Comparison of ENCODE assay signal across 1 cellular context in the genomic region with DNA sequence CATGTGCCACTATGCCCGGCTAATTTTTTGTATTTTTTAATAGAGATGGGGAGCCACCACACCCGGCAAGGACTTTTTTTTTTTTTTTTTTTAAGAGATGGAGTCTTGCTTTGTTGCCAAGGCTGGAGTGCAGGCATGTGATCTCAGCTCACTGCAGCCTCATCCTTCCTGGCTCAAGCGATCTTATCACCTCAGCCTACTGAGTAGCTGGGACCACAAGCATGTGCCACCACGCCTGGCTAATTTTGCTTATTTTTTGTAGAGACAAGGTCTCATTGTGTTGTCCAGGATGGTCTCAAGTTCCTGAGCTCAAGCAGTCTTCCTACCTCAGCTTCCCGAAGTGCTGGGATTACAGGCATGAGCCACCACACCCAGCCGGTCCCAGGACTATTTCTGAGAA.
TF ChIP-seq lines count a peak whose summit lies in the region.

No MANE protein-coding gene starts in this region.

TF ChIP-seq in K562, 482 proteins besides CTCF, POLR2A, EP300 and RAD21 (continues in another document):
- TF ChIP-seq MYNN (IDR thresholded peaks at IDR 0.05) (no peak), MYNN (CRISPR knock-in tag; IDR thresholded peaks at IDR 0.05) (no peak), CREB1 (IDR thresholded peaks at IDR 0.05) (no peak), CREB1 (CRISPR knock-in tag; IDR thresholded peaks at IDR 0.05) (peak; percentile 53; the same call in 1 of the 2 replicates), NCOA2 (IDR thresholded peaks at IDR 0.05; ENCODE audit: partially characterized antibody in 2 of 2) (no peak), MTF1 (CRISPR knock-in tag; IDR thresholded peaks at IDR 0.05; ENCODE audit: borderline replicate concordance) (no peak), ARID1B (IDR thresholded peaks at IDR 0.05) (peak; percentile 63), NFE2 (IDR thresholded peaks at IDR 0.05; ENCODE audit: low read depth) (peak; percentile 54), JUND (IDR thresholded peaks at IDR 0.05; ENCODE audit: borderline replicate concordance, low read depth, low read length) (peak; percentile 26; the same call in 1 of the 2 replicates), JUND (tag; IDR thresholded peaks at IDR 0.05; ENCODE audit: borderline replicate concordance, low read depth, low read length) (no peak), ZNF184 (CRISPR knock-in tag; IDR thresholded peaks at IDR 0.05) (no peak), ZNF431 (CRISPR knock-in tag; IDR thresholded peaks at IDR 0.05) (peak; percentile 26; the same call in 1 of the 2 replicates), ZNF175 (CRISPR knock-in tag; IDR thresholded peaks at IDR 0.05; ENCODE audit: low read depth) (0 out of 2 replicates have a peak, but pooled peaks have one; percentile 43), SNIP1 (IDR thresholded peaks at IDR 0.05; ENCODE audit: low read depth) (peak; percentile 70; the same call in 1 of the 2 replicates), ILF3 (IDR thresholded peaks at IDR 0.05; ENCODE audit: borderline replicate concordance) (no peak), TEAD2 (tag; IDR thresholded peaks at IDR 0.05) (no peak), EP400 (IDR thresholded peaks at IDR 0.05) (0 out of 2 replicates have a peak, but pooled peaks have one; percentile 19), TGIF2 (CRISPR knock-in tag; IDR thresholded peaks at IDR 0.05) (0 out of 2 replicates have a peak, but pooled peaks have one; percentile 41), SMARCE1 (IDR thresholded peaks at IDR 0.05) (peak; percentile 61; the same call in 1 of the 2 replicates), ZNF12 (CRISPR knock-in tag; IDR thresholded peaks at IDR 0.05) (0 out of 2 replicates have a peak, but pooled peaks have one; percentile 53), MECOM (CRISPR knock-in tag; IDR thresholded peaks at IDR 0.05) (no peak), MYC (IDR thresholded peaks at IDR 0.05; ENCODE audit: low read depth, low read length) (peak; percentile 79), MYC (CRISPR knock-in tag; IDR thresholded peaks at IDR 0.05; ENCODE audit: borderline replicate concordance, low read depth) (no peak), RCOR1 (IDR thresholded peaks at IDR 0.05; ENCODE audit: borderline replicate concordance in 1 of 2, low read depth in 2 of 2, low read length in 2 of 2) (peak in 1 of 2 experiments; percentile 79; a peak in 1 of 4 replicates), NR1H2 (CRISPR knock-in tag; IDR thresholded peaks at IDR 0.05) (no peak), SMAD1 (IDR thresholded peaks at IDR 0.05; ENCODE audit: low read depth, low read length, partially characterized antibody) (no peak), GATA2 (CRISPR knock-in tag; IDR thresholded peaks at IDR 0.05) (peak; percentile 75), MAFG (tag; conservative IDR thresholded peaks at IDR 0.05) (0 out of 2 replicates have a peak, but pooled peaks have one; percentile 12), FOXP1 (CRISPR knock-in tag; IDR thresholded peaks at IDR 0.05) (peak; percentile 48; the same call in 1 of the 2 replicates), GABPB1 (CRISPR knock-in tag; IDR thresholded peaks at IDR 0.05) (peak; percentile 39; the same call in 1 of the 2 replicates), RFX1 (IDR thresholded peaks at IDR 0.05) (0 out of 2 replicates have a peak, but pooled peaks have one; percentile 11), SMARCA4 (IDR thresholded peaks at IDR 0.05) (peak; percentile 50; the same call in 1 of the 2 replicates), FOXJ2 (tag; IDR thresholded peaks at IDR 0.05) (0 out of 2 replicates have a peak, but pooled peaks have one; percentile 37)
- TF ChIP-seq, protein P1, sequence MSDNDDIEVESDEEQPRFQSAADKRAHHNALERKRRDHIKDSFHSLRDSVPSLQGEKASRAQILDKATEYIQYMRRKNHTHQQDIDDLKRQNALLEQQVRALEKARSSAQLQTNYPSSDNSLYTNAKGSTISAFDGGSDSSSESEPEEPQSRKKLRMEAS (CRISPR knock-in tag; IDR thresholded peaks at IDR 0.05) = peak; percentile 95
- TF ChIP-seq, protein P2, sequence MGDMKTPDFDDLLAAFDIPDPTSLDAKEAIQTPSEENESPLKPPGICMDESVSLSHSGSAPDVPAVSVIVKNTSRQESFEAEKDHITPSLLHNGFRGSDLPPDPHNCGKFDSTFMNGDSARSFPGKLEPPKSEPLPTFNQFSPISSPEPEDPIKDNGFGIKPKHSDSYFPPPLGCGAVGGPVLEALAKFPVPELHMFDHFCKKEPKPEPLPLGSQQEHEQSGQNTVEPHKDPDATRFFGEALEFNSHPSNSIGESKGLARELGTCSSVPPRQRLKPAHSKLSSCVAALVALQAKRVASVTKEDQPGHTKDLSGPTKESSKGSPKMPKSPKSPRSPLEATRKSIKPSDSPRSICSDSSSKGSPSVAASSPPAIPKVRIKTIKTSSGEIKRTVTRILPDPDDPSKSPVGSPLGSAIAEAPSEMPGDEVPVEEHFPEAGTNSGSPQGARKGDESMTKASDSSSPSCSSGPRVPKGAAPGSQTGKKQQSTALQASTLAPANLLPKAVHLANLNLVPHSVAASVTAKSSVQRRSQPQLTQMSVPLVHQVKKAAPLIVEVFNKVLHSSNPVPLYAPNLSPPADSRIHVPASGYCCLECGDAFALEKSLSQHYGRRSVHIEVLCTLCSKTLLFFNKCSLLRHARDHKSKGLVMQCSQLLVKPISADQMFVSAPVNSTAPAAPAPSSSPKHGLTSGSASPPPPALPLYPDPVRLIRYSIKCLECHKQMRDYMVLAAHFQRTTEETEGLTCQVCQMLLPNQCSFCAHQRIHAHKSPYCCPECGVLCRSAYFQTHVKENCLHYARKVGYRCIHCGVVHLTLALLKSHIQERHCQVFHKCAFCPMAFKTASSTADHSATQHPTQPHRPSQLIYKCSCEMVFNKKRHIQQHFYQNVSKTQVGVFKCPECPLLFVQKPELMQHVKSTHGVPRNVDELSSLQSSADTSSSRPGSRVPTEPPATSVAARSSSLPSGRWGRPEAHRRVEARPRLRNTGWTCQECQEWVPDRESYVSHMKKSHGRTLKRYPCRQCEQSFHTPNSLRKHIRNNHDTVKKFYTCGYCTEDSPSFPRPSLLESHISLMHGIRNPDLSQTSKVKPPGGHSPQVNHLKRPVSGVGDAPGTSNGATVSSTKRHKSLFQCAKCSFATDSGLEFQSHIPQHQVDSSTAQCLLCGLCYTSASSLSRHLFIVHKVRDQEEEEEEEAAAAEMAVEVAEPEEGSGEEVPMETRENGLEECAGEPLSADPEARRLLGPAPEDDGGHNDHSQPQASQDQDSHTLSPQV (IDR thresholded peaks at IDR 0.05) = peak; percentile 38; the same call in 1 of the 2 replicates
- TF ChIP-seq, protein P3, sequence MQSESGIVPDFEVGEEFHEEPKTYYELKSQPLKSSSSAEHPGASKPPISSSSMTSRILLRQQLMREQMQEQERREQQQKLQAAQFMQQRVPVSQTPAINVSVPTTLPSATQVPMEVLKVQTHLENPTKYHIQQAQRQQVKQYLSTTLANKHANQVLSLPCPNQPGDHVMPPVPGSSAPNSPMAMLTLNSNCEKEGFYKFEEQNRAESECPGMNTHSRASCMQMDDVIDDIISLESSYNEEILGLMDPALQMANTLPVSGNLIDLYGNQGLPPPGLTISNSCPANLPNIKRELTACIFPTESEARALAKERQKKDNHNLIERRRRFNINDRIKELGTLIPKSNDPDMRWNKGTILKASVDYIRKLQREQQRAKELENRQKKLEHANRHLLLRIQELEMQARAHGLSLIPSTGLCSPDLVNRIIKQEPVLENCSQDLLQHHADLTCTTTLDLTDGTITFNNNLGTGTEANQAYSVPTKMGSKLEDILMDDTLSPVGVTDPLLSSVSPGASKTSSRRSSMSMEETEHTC (IDR thresholded peaks at IDR 0.05) = peak; percentile 74
- TF ChIP-seq, protein P4, sequence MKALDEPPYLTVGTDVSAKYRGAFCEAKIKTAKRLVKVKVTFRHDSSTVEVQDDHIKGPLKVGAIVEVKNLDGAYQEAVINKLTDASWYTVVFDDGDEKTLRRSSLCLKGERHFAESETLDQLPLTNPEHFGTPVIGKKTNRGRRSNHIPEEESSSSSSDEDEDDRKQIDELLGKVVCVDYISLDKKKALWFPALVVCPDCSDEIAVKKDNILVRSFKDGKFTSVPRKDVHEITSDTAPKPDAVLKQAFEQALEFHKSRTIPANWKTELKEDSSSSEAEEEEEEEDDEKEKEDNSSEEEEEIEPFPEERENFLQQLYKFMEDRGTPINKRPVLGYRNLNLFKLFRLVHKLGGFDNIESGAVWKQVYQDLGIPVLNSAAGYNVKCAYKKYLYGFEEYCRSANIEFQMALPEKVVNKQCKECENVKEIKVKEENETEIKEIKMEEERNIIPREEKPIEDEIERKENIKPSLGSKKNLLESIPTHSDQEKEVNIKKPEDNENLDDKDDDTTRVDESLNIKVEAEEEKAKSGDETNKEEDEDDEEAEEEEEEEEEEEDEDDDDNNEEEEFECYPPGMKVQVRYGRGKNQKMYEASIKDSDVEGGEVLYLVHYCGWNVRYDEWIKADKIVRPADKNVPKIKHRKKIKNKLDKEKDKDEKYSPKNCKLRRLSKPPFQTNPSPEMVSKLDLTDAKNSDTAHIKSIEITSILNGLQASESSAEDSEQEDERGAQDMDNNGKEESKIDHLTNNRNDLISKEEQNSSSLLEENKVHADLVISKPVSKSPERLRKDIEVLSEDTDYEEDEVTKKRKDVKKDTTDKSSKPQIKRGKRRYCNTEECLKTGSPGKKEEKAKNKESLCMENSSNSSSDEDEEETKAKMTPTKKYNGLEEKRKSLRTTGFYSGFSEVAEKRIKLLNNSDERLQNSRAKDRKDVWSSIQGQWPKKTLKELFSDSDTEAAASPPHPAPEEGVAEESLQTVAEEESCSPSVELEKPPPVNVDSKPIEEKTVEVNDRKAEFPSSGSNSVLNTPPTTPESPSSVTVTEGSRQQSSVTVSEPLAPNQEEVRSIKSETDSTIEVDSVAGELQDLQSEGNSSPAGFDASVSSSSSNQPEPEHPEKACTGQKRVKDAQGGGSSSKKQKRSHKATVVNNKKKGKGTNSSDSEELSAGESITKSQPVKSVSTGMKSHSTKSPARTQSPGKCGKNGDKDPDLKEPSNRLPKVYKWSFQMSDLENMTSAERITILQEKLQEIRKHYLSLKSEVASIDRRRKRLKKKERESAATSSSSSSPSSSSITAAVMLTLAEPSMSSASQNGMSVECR (CRISPR knock-in tag; IDR thresholded peaks at IDR 0.05) = no peak
- TF ChIP-seq, protein P5, sequence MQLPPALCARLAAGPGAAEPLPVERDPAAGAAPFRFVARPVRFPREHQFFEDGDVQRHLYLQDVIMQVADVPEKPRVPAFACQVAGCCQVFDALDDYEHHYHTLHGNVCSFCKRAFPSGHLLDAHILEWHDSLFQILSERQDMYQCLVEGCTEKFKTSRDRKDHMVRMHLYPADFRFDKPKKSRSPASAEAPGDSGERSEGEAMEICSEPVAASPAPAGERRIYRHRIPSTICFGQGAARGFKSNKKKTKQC (CRISPR knock-in tag; IDR thresholded peaks at IDR 0.05) = peak; percentile 77; the same call in 1 of the 2 replicates
- TF ChIP-seq, protein P6, sequence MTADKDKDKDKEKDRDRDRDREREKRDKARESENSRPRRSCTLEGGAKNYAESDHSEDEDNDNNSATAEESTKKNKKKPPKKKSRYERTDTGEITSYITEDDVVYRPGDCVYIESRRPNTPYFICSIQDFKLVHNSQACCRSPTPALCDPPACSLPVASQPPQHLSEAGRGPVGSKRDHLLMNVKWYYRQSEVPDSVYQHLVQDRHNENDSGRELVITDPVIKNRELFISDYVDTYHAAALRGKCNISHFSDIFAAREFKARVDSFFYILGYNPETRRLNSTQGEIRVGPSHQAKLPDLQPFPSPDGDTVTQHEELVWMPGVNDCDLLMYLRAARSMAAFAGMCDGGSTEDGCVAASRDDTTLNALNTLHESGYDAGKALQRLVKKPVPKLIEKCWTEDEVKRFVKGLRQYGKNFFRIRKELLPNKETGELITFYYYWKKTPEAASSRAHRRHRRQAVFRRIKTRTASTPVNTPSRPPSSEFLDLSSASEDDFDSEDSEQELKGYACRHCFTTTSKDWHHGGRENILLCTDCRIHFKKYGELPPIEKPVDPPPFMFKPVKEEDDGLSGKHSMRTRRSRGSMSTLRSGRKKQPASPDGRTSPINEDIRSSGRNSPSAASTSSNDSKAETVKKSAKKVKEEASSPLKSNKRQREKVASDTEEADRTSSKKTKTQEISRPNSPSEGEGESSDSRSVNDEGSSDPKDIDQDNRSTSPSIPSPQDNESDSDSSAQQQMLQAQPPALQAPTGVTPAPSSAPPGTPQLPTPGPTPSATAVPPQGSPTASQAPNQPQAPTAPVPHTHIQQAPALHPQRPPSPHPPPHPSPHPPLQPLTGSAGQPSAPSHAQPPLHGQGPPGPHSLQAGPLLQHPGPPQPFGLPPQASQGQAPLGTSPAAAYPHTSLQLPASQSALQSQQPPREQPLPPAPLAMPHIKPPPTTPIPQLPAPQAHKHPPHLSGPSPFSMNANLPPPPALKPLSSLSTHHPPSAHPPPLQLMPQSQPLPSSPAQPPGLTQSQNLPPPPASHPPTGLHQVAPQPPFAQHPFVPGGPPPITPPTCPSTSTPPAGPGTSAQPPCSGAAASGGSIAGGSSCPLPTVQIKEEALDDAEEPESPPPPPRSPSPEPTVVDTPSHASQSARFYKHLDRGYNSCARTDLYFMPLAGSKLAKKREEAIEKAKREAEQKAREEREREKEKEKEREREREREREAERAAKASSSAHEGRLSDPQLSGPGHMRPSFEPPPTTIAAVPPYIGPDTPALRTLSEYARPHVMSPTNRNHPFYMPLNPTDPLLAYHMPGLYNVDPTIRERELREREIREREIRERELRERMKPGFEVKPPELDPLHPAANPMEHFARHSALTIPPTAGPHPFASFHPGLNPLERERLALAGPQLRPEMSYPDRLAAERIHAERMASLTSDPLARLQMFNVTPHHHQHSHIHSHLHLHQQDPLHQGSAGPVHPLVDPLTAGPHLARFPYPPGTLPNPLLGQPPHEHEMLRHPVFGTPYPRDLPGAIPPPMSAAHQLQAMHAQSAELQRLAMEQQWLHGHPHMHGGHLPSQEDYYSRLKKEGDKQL (CRISPR knock-in tag; IDR thresholded peaks at IDR 0.05; ENCODE audit: borderline replicate concordance) = 0 out of 2 replicates have a peak, but pooled peaks have one; percentile 43
